In genomic region chr14:39219075-39219499, GRCh38 we compare ENCODE assay signal across 1 cellular context.
TF ChIP-seq lines count a peak whose summit lies in the region.

No MANE protein-coding gene starts in this region.

TF ChIP-seq in HepG2, 621 proteins besides CTCF, POLR2A, EP300 and RAD21 (continued from another document and continues in another):
- TF ChIP-seq ZNF318 (CRISPR knock-in tag; IDR thresholded peaks at IDR 0.05): no peak
- TF ChIP-seq RFX1 (IDR thresholded peaks at IDR 0.05): no peak
- no peak for TF ChIP-seq SOX13 (IDR thresholded peaks at IDR 0.05)
- TF ChIP-seq SOX13 (CRISPR knock-in tag; conservative IDR thresholded peaks at IDR 0.05 in 1 of 2, IDR thresholded peaks at IDR 0.05 in 1 of 2): peak in 1 of 2 experiments; percentile 56; a peak in 1 of 4 replicates
- TF ChIP-seq ARID2 (CRISPR knock-in tag; IDR thresholded peaks at IDR 0.05; ENCODE audit: borderline replicate concordance): no peak
- TF ChIP-seq REST (IDR thresholded peaks at IDR 0.05; ENCODE audit: borderline replicate concordance in 1 of 2, low read depth in 1 of 2, low read length in 2 of 2): no peak
- TF ChIP-seq KAT2B (IDR thresholded peaks at IDR 0.05; ENCODE audit: borderline replicate concordance, low read depth, low read length): no peak
- TF ChIP-seq NKX3-1 (CRISPR knock-in tag; IDR thresholded peaks at IDR 0.05): no peak
- no peak for TF ChIP-seq ZNF225 (CRISPR knock-in tag; IDR thresholded peaks at IDR 0.05)
- TF ChIP-seq ZBTB33 (CRISPR knock-in tag; IDR thresholded peaks at IDR 0.05): no peak
- no peak for TF ChIP-seq ZNF383 (CRISPR knock-in tag; IDR thresholded peaks at IDR 0.05; ENCODE audit: borderline replicate concordance)
- no peak for TF ChIP-seq NBN (conservative IDR thresholded peaks at IDR 0.05)
- TF ChIP-seq ZNF574 (CRISPR knock-in tag; IDR thresholded peaks at IDR 0.05): no peak
- no peak for TF ChIP-seq NFRKB (IDR thresholded peaks at IDR 0.05)
- TF ChIP-seq MATR3 (CRISPR knock-in tag; IDR thresholded peaks at IDR 0.05): no peak
- no peak for TF ChIP-seq ZBTB43 (CRISPR knock-in tag; conservative IDR thresholded peaks at IDR 0.05)
- no peak for TF ChIP-seq ZNF446 (CRISPR knock-in tag; IDR thresholded peaks at IDR 0.05)
- TF ChIP-seq HNRNPLL (IDR thresholded peaks at IDR 0.05; ENCODE audit: low read depth, low read length, poor library complexity, severe bottlenecking): no peak
- TF ChIP-seq KMT2A (CRISPR knock-in tag; IDR thresholded peaks at IDR 0.05): no peak
- no peak for TF ChIP-seq IRF1 (CRISPR knock-in tag; IDR thresholded peaks at IDR 0.05; ENCODE audit: low read depth)
- TF ChIP-seq SRSF9 (IDR thresholded peaks at IDR 0.05; ENCODE audit: borderline replicate concordance, insufficient read depth, low read depth, low read length, poor library complexity, severe bottlenecking): no peak
- TF ChIP-seq TFDP1 (CRISPR knock-in tag; IDR thresholded peaks at IDR 0.05; ENCODE audit: borderline replicate concordance): no peak
- TF ChIP-seq KDM4B (CRISPR knock-in tag; IDR thresholded peaks at IDR 0.05): no peak
- no peak for TF ChIP-seq LBX2 (CRISPR knock-in tag; IDR thresholded peaks at IDR 0.05; ENCODE audit: borderline replicate concordance)
- peak; percentile 81 for TF ChIP-seq FOXA3 (CRISPR knock-in tag; IDR thresholded peaks at IDR 0.05)
- no peak for TF ChIP-seq BRCA1 (CRISPR knock-in tag; IDR thresholded peaks at IDR 0.05)
- TF ChIP-seq ZNF337 (CRISPR knock-in tag; IDR thresholded peaks at IDR 0.05; ENCODE audit: borderline replicate concordance, low read depth): no peak
